ENCODE assay signal across 28 cellular contexts in genomic region chr1:233815357-233815756, GRCh38.
"Had no signal": no experiment of that assay in that cellular context is flagged by ENCODE, and none has a peak within 500 bp of the region (broad histone marks: within the 10 kb centered on the region; RNA-seq: fewer than 3 reads in every experiment).

No MANE protein-coding gene starts in this region.

- H3K9me3 ChIP-seq: colonic mucosa, esophagus muscularis mucosa, esophagus squamous epithelium, gastrocnemius medialis, gastroesophageal sphincter, heart left ventricle, heart right ventricle had no signal

- H3K36me3 ChIP-seq: colonic mucosa, esophagus muscularis mucosa, esophagus squamous epithelium, gastrocnemius medialis, gastroesophageal sphincter, heart left ventricle, heart right ventricle had no signal

- FAIRE-seq: endometrium, endothelial cell of umbilical vein, frontal cortex had no signal

- DNase-seq: colonic mucosa; cortex of kidney; dermis blood vessel endothelial cell; dorsolateral prefrontal cortex; effector CD4-positive, alpha-beta T cell; effector CD8-positive, alpha-beta T cell; effector memory CD4-positive, alpha-beta T cell; effector memory CD8-positive, alpha-beta T cell; endodermal cell; erythroblast; esophagus squamous epithelium; foreskin fibroblast; foreskin melanocyte; gastrocnemius medialis; glutamatergic neuron; head of caudate nucleus; heart left ventricle; heart right ventricle had no signal

- H3K4me1 ChIP-seq: colonic mucosa, esophagus muscularis mucosa, esophagus squamous epithelium, foreskin keratinocyte, gastrocnemius medialis, gastroesophageal sphincter, heart left ventricle, heart right ventricle had no signal

- H3K4me3 ChIP-seq: colonic mucosa, coronary artery, dorsolateral prefrontal cortex, esophagus muscularis mucosa, esophagus squamous epithelium, gastrocnemius medialis, gastroesophageal sphincter, heart left ventricle, heart right ventricle, hepatocyte had no signal

- H3K27ac ChIP-seq: colonic mucosa, coronary artery, dorsolateral prefrontal cortex, epithelial cell of prostate, esophagus muscularis mucosa, esophagus squamous epithelium, foreskin keratinocyte, gastrocnemius medialis, gastroesophageal sphincter, heart left ventricle, heart right ventricle, hepatocyte had no signal

- H3K27me3 ChIP-seq: colonic mucosa, dorsolateral prefrontal cortex, gastrocnemius medialis, hepatocyte had no signal

- H3K4me2 ChIP-seq: hepatocyte had no signal

- H2AFZ ChIP-seq: hepatocyte had no signal

- ATAC-seq: effector memory CD8-positive, alpha-beta T cell; esophagus mucosa; gastrocnemius medialis; gastroesophageal sphincter; heart left ventricle; heart right ventricle had no signal

- H3K79me2 ChIP-seq: hepatocyte had no signal
